ENCODE assay signal across 21 cellular contexts in the genomic region with DNA sequence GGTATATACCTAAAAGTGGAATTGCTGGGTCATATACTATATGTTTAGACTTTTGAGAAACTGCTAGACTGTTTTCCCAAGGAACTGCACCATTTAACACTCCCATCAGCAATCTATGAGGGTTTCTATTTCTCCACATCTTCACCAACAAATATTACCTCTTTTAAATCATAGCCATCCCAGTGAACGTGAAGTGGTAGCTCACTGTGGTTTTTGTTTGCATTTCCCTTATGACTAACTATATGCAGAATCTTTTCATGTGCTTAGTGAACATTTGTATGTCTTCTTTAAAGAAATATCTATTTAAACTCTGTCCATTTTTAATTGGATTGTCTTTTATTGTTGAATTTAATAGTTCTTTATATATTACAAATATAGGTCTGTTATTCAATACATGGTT.
"Had no signal": no experiment of that assay in that cellular context is flagged by ENCODE, and none has a peak within 500 bp of the region (broad histone marks: within the 10 kb centered on the region; RNA-seq: fewer than 3 reads in every experiment).

No MANE protein-coding gene starts in this region.

- H3K27ac ChIP-seq: foreskin keratinocyte, left ventricle myocardium inferior, neutrophil, pancreas, psoas muscle, right atrium auricular region, transverse colon, WERI-Rb-1 had no signal

- DNase-seq: activated CD4-positive, alpha-beta T cell treated with anti-CD3 and anti-CD28 coated beads, Interleukin-2, amount 10 ng/mL, durations not matched to agents 7 days and 5 days; activated CD4-positive, CD25-positive, alpha-beta regulatory T cell treated with anti-CD3 and anti-CD28 coated beads, Interleukin-2, amount 50 U/mL, for 72 hours; activated CD8-positive, alpha-beta memory T cell treated with anti-CD3 and anti-CD28 coated beads, Interleukin-2, amount 10 ng/mL, durations not matched to agents 7 days and 5 days; activated CD8-positive, alpha-beta T cell treated with anti-CD3 and anti-CD28 coated beads for 36 hours; activated effector memory CD4-positive, alpha-beta T cell treated with anti-CD3 and anti-CD28 coated beads, Interleukin-2, amount 50 U/mL, for 16 hours; activated naive CD4-positive, alpha-beta T cell treated with anti-CD3 and anti-CD28 coated beads, Interleukin-2, amount 10 ng/mL, durations not matched to agents 7 days and 5 days; activated T-cell treated with anti-CD3 and anti-CD28 coated beads for 4 hours; caudate nucleus; dermis blood vessel endothelial cell; effector CD8-positive, alpha-beta T cell; foreskin keratinocyte; left ventricle myocardium inferior; pancreas; psoas muscle; stimulated activated CD4-positive, alpha-beta T cell treated with anti-CD3 and anti-CD28 coated beads, Interleukin-4, amount 100 ng/mL, for 24 hours; stimulated activated naive CD8-positive, alpha-beta T cell treated with anti-CD3 and anti-CD28 coated beads, Interleukin-15, Interleukin-2, amounts not matched to agents 100 U/mL and 50 U/mL, for 24 hours; transverse colon; WERI-Rb-1 had no signal

- H3K9me3 ChIP-seq: left ventricle myocardium inferior, neutrophil, pancreas, psoas muscle, right atrium auricular region, transverse colon had no signal

- FAIRE-seq: urothelium cell line had no signal

- H3K36me3 ChIP-seq: left ventricle myocardium inferior, neutrophil, pancreas, right atrium auricular region, transverse colon, WERI-Rb-1 had no signal

- H3K4me1 ChIP-seq: left ventricle myocardium inferior, pancreas, psoas muscle, right atrium auricular region had no signal

- H3K4me3 ChIP-seq: left ventricle myocardium inferior, pancreas, psoas muscle, right atrium auricular region, transverse colon had no signal

- ATAC-seq: activated CD8-positive, alpha-beta memory T cell treated with anti-CD3 and anti-CD28 coated beads, Interleukin-2, amount 10 ng/mL, durations not matched to agents 7 days and 5 days; activated CD8-positive, alpha-beta T cell treated with anti-CD3 and anti-CD28 coated beads for 36 hours; foreskin keratinocyte; pancreas; psoas muscle; stimulated activated naive CD8-positive, alpha-beta T cell treated with anti-CD3 and anti-CD28 coated beads, Interleukin-15, Interleukin-2, amounts not matched to agents 100 U/mL and 50 U/mL, for 24 hours had no signal

- H3K27me3 ChIP-seq: foreskin keratinocyte, neutrophil, pancreas, right atrium auricular region, transverse colon had no signal
